8 cellular contexts compared by ENCODE assay signal in the genomic region with DNA sequence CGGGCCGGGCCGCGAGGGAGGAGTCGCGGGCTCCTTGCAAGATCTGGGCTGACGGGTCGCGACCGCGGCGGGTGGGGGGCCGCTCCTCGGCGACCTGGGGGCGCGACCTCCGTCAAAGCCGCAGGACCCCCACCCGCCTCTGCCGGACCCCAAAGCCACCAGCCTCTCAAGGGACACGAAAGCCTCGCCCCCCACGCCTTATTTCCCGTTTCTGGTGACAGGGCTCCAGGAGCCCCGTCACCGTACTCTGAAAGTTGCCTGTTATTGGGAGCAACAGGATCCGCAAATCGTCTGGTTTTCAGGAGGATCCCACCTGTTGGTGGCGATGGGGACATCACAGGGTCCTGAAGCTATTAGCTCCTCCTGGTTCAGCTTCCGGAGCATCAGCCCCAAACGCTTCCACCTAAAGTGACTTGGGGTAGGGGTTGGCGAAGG. TPM values are rescaled to one million over a fixed set of nuclear protein-coding genes. Genes with fewer than 3 reads are reported as not detected.
DNase-seq lines count a peak whose midpoint lies in the region; ATAC-seq and TF ChIP-seq lines count a peak whose summit lies in the region.

No MANE protein-coding gene starts in this region.

- no peaks in the 10 kb centered on the region for H3K27me3 ChIP-seq in liver (ENCODE audit: control insufficient read depth in 4 of 4, insufficient read depth in 4 of 4, low read length in 3 of 4)
- no peaks in the 10 kb centered on the region for H3K27me3 ChIP-seq in tibial artery

- H3K4me1 ChIP-seq in liver (ENCODE audit: control insufficient read depth in 4 of 4, insufficient read depth in 4 of 4, low read length in 3 of 4) (peaks cover 10 to 21% (median 17%) of the 10 kb centered on the region in 4 donors), tibial artery (peaks cover 0 to 45% (median 30%) of the 10 kb centered on the region in 4 donors)

- H3K9me3 ChIP-seq in liver (ENCODE audit: control insufficient read depth in 4 of 4, low read length in 3 of 4) (no peaks in the 10 kb centered on the region), tibial artery (no peaks in the 10 kb centered on the region)

- H3K9ac ChIP-seq in liver (ENCODE audit: low read depth in 1 of 2, low read length in 2 of 2): peak overlapping the region; percentile 59 to 97

- ATAC-seq in GM18870 (IDR thresholded peaks at IDR 0.05; ENCODE audit: unreplicated experiment): no peak

- TF ChIP-seq CTCF in liver (IDR thresholded peaks at IDR 0.05; ENCODE audit: low read depth, low read length, missing input control): no peak
- no peak for TF ChIP-seq CTCF in tibial artery (IDR thresholded peaks at IDR 0.05)

- no peak for TF ChIP-seq RAD21 in liver (IDR thresholded peaks at IDR 0.05)

- intact Hi-C loops in tibial artery (cut with DNase I; ENCODE audit: low total_unique reads): no loop called here

- H3K27ac ChIP-seq in caudate nucleus (ENCODE audit: low read depth, low read length) (peak overlapping the region; percentile 94), liver (ENCODE audit: low read depth in 1 of 2, low read length in 2 of 2) (peak overlapping the region; percentile 75 to 92), tibial artery (peak overlapping the region; percentile 92 to 99)

- H3K36me3 ChIP-seq in liver (ENCODE audit: control insufficient read depth in 4 of 4, insufficient read depth in 3 of 4, low read depth in 1 of 4, low read length in 3 of 4): peaks cover 0 to 18% (median 11%) of the 10 kb centered on the region in 4 donors
- H3K36me3 ChIP-seq in tibial artery: peaks cover 20 to 38% (median 26%) of the 10 kb centered on the region in 3 donors

- peak; percentile 11 for DNase-seq in stimulated activated CD4-positive, alpha-beta T cell treated with anti-CD3 and anti-CD28 coated beads, Interleukin-4, amount 100 ng/mL, for 1 hour
- no peak for DNase-seq in stimulated activated CD4-positive, alpha-beta T cell treated with anti-CD3 and anti-CD28 coated beads, Interleukin-2, amount 100 ng/mL, for 24 hours
- DNase-seq in NOMO-1 (lab: John Stamatoyannopoulos, UW; ENCODE audit: unreplicated experiment in 2 of 2) (peak; percentile 3 to 19), caudate nucleus (lab: John Stamatoyannopoulos, UW) (peak in 3 of 61 donors; percentile 10 to 21 (median 20)), tibial artery (no peak), SKM-1 (lab: John Stamatoyannopoulos, UW; ENCODE audit: unreplicated experiment) (no peak)

- WGBS in liver: under 1% methylated on average over 33 of the region's 33 CpGs

- H3K4me3 ChIP-seq in liver (ENCODE audit: low read depth in 1 of 3, low read length in 3 of 3) (peak overlapping the region; percentile 62 to 90 (median 71)), tibial artery (peak overlapping the region; percentile 94 to 98)

TF ChIP-seq in liver, 16 proteins besides CTCF, POLR2A, EP300 and RAD21:
- TF ChIP-seq FOXA2 (IDR thresholded peaks at IDR 0.05) (no peak), HNF4A (conservative IDR thresholded peaks at IDR 0.05) (no peak), NR2F2 (IDR thresholded peaks at IDR 0.05) (no peak)

RNA-seq across cellular contexts. Expression of gene MAU2, which starts 0.5 kb away (rescaled TPM):
- 10 to 100 TPM; 23.0 to 31.0 TPM for total RNA-seq in liver
- 10 to 100 TPM in 1 of 2 donors, 1 to 10 TPM in 1; 7.5 to 12.7 TPM for polyA plus RNA-seq in liver

RNA-seq across cellular contexts. Expression of gene SUGP1, which starts 0.9 kb away (rescaled TPM):
- total RNA-seq in liver: 10 to 100 TPM; 11.2 to 17.2 TPM
- polyA plus RNA-seq in liver: 10 to 100 TPM; 12.4 to 18.9 TPM

RNA-seq across cellular contexts. Expression of gene TM6SF2, which starts 48.1 kb away (rescaled TPM):
- 1 to 10 TPM; 1.7 to 7.1 TPM for total RNA-seq in liver
- 10 to 100 TPM; 12.4 to 33.0 TPM for polyA plus RNA-seq in liver

Comparison
In these comparisons a context has a peak if more than half of its experiments do, and no peak if none do; other contexts are left out.
1. DNase-seq: peak in stimulated activated CD4-positive, alpha-beta T cell treated with anti-CD3 and anti-CD28 coated beads, Interleukin-4, amount 100 ng/mL, for 1 hour (single experiment) and NOMO-1 (2 of 2); none in stimulated activated CD4-positive, alpha-beta T cell treated with anti-CD3 and anti-CD28 coated beads, Interleukin-2, amount 100 ng/mL, for 24 hours (0 of 2), tibial artery (0 of 2) and SKM-1 (single experiment).
2. Peak in every context shown above with its lines, with median percentiles within 50 percentile points of each other: H3K27ac ChIP-seq.